Comparison of ENCODE assay signal across 16 cellular contexts in the genomic region with DNA sequence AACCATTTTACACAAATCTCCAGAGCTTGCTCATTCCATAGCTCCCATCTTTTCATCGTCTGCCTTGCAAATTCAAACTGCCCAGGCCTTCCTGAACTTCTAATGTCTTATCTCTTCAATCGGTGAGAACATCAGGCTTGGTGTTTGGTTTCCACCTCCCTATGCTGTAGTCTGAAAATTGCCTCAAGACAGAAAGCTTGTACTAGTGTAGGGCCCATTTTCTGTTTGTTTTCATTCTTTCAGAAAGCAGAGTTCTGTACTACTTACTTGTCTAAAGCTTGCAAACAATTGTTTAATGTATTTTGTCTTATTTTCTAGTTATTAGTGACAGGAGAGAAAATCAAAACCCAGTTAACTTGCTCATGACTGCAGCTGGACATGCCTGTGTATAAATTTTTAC. TPM values are rescaled to one million over a fixed set of nuclear protein-coding genes. Genes with fewer than 3 reads are reported as not detected.
A peak's percentile ranks its signal among the peaks of the same experiment; 100 is the strongest.
DNase-seq lines count a peak whose midpoint lies in the region; ATAC-seq and TF ChIP-seq lines count a peak whose summit lies in the region.
"Had no signal": no experiment of that assay in that cellular context is flagged by ENCODE, and none has a peak within 500 bp of the region (broad histone marks: within the 10 kb centered on the region; RNA-seq: fewer than 3 reads in every experiment).

No MANE protein-coding gene starts in this region.

- no peak for TF ChIP-seq CTCF in BJ (IDR thresholded peaks at IDR 0.05; ENCODE audit: insufficient read depth, low read depth, low read length)
- TF ChIP-seq CTCF in HEK293 (tag by site-specific recombination; IDR thresholded peaks at IDR 0.05), result no peak
- no peak for TF ChIP-seq CTCF in parathyroid adenoma (IDR thresholded peaks at IDR 0.05)
- no peak for TF ChIP-seq CTCF in PC-3 (conservative IDR thresholded peaks at IDR 0.05; ENCODE audit: low read depth, low read length)

- H3K27ac ChIP-seq in HEK293 (ENCODE audit: extremely low read depth, low read depth, low read length) (peak overlapping the region; percentile 4; the same call in 1 of the 2 replicates), parathyroid adenoma (peak overlapping the region; percentile 53), PC-3 (ENCODE audit: low read length) (no peak overlapping the region)
- H3K27ac ChIP-seq: SJSA1 had no signal

- H3K9me2 ChIP-seq in PC-3 (replicated peaks; ENCODE audit: low read length), result no peaks in the 10 kb centered on the region

- no peaks in the 10 kb centered on the region for H3K9me3 Mint-ChIP-seq in activated naive CD8-positive, alpha-beta T cell treated with anti-CD3 and anti-CD28 coated beads, Interleukin-2, amount 50 U/mL, for 24 hours

- H3K27me3 ChIP-seq in BJ (ENCODE audit: control insufficient read depth, insufficient read depth, low read length) (no peaks in the 10 kb centered on the region), adipocyte (replicated peaks; ENCODE audit: control insufficient read depth, insufficient read depth, low read length) (no peaks in the 10 kb centered on the region), parathyroid adenoma (ENCODE audit: control insufficient read depth, insufficient read depth, low read length) (no peaks in the 10 kb centered on the region), PC-3 (ENCODE audit: low read length) (no peaks in the 10 kb centered on the region)
- H3K27me3 ChIP-seq: SJSA1 had no signal

- no peak overlapping the region for H2AFZ ChIP-seq in parathyroid adenoma
- no peak overlapping the region for H2AFZ ChIP-seq in PC-3 (ENCODE audit: low read length)

- intact Hi-C loops in PC-3 (cut with micrococcal nuclease), result no loop called here

- H3K4me3 ChIP-seq in BJ (ENCODE audit: low read depth, low read length) (no peak overlapping the region), HEK293 (ENCODE audit: low read depth, low read length) (no peak overlapping the region), adipocyte (ENCODE audit: low read length) (no peak overlapping the region), parathyroid adenoma (ENCODE audit: low read depth, low read length) (no peak overlapping the region), PC-3 (ENCODE audit: low read length) (no peak overlapping the region)
- H3K4me3 ChIP-seq: SJSA1 had no signal

- H3K4me2 ChIP-seq in parathyroid adenoma (ENCODE audit: low read length) (peak overlapping the region; percentile 2), PC-3 (ENCODE audit: low read length) (no peak overlapping the region)

- no peak overlapping the region for H3K9ac ChIP-seq in adipocyte (ENCODE audit: low read length)
- no peak overlapping the region for H3K9ac ChIP-seq in parathyroid adenoma
- no peak overlapping the region for H3K9ac ChIP-seq in PC-3 (ENCODE audit: low read length)

- H3K36me3 Mint-ChIP-seq in activated naive CD8-positive, alpha-beta T cell treated with anti-CD3 and anti-CD28 coated beads, Interleukin-2, amount 50 U/mL, for 24 hours (ENCODE audit: low read depth), result peaks cover 10% of the 10 kb centered on the region

- no peaks in the 10 kb centered on the region for H4K20me1 ChIP-seq in PC-3 (ENCODE audit: low read length)

- POLR2A ChIA-PET in BJ (lab: Charles Lee) (no interaction called here), HEK293 (lab: Yijun Ruan, JAX) (no interaction called here), PC-3 (lab: Charles Lee; ENCODE audit: unreplicated experiment) (no interaction called here)

- H3K4me1 Mint-ChIP-seq in activated naive CD8-positive, alpha-beta T cell treated with anti-CD3 and anti-CD28 coated beads, Interleukin-2, amount 50 U/mL, for 24 hours, result no peaks in the 10 kb centered on the region

- H3K4me1 ChIP-seq in HEK293 (ENCODE audit: control insufficient read depth, insufficient read depth, low read length) (peaks cover 6% of the 10 kb centered on the region; the same call in 1 of the 2 replicates), adipocyte (ENCODE audit: control insufficient read depth, insufficient read depth, low read length) (no peaks in the 10 kb centered on the region), parathyroid adenoma (no peaks in the 10 kb centered on the region), PC-3 (ENCODE audit: insufficient read depth, low read length) (no peaks in the 10 kb centered on the region)
- H3K4me1 ChIP-seq: SJSA1 had no signal

- no peaks in the 10 kb centered on the region for H3K79me2 ChIP-seq in parathyroid adenoma
- no peaks in the 10 kb centered on the region for H3K79me2 ChIP-seq in PC-3 (ENCODE audit: low read length)

- no peak for ATAC-seq in activated naive CD8-positive, alpha-beta T cell treated with anti-CD3 and anti-CD28 coated beads, Interleukin-2, amount 50 U/mL, for 24 hours
- ATAC-seq in PC-3, result no peak
- no peak for ATAC-seq in HG03039 (IDR thresholded peaks at IDR 0.05; ENCODE audit: unreplicated experiment)

- no peaks in the 10 kb centered on the region for H3K27me3 Mint-ChIP-seq in activated naive CD8-positive, alpha-beta T cell treated with anti-CD3 and anti-CD28 coated beads, Interleukin-2, amount 50 U/mL, for 24 hours
- H3K27me3 Mint-ChIP-seq: CD4-positive, CD25-positive, alpha-beta regulatory T cell had no signal

- no peaks in the 10 kb centered on the region for H3F3A ChIP-seq in PC-3 (ENCODE audit: low read length, unreplicated experiment)

- no TSS peak for BruUV-seq in PC-3 (replicated peaks; lab: Mats Ljungman, UMichigan)

- H3K4me3 Mint-ChIP-seq in activated naive CD8-positive, alpha-beta T cell treated with anti-CD3 and anti-CD28 coated beads, Interleukin-2, amount 50 U/mL, for 24 hours, result no peak overlapping the region
- H3K4me3 Mint-ChIP-seq: CD4-positive, CD25-positive, alpha-beta regulatory T cell had no signal

- H3K27ac Mint-ChIP-seq in activated naive CD8-positive, alpha-beta T cell treated with anti-CD3 and anti-CD28 coated beads, Interleukin-2, amount 50 U/mL, for 24 hours, result no peak overlapping the region
- H3K27ac Mint-ChIP-seq: CD4-positive, CD25-positive, alpha-beta regulatory T cell had no signal

- CTCF ChIA-PET in BJ (lab: Yijun Ruan, JAX), result no interaction called here
- CTCF ChIA-PET in HEK293 (lab: Yijun Ruan, JAX), result no interaction called here
- CTCF ChIA-PET in PC-3 (lab: Charles Lee), result no interaction called here

- H3K9me3 ChIP-seq in HEK293 (ENCODE audit: control insufficient read depth, insufficient read depth, low read depth, low read length) (no peaks in the 10 kb centered on the region), adipocyte (ENCODE audit: control insufficient read depth, low read length) (no peaks in the 10 kb centered on the region), parathyroid adenoma (ENCODE audit: control insufficient read depth, low read length) (no peaks in the 10 kb centered on the region), PC-3 (ENCODE audit: low read length) (no peaks in the 10 kb centered on the region)
- H3K9me3 ChIP-seq: SJSA1 had no signal

- peak; percentile 4 for DNase-seq in BJ (ENCODE audit: low read depth)
- DNase-seq in adipocyte (ENCODE audit: low read depth), result peak; percentile 35
- DNase-seq in activated naive CD8-positive, alpha-beta T cell treated with anti-CD3 and anti-CD28 coated beads, Interleukin-2, amount 50 U/mL, for 24 hours, result no peak
- no peak for DNase-seq in PC-3
- DNase-seq: AML-193; Calu3; CD4-positive, CD25-positive, alpha-beta regulatory T cell; DMS79 treated with DMSO at 0.1 percent for 48 hours; KBM-7; NCI-H187 treated with DMSO at 0.1 percent for 48 hours; NCI-H510A; RPMI8226 had no signal

- no peaks in the 10 kb centered on the region for H3K36me3 ChIP-seq in BJ (ENCODE audit: control insufficient read depth, insufficient read depth, low read length)
- peaks cover 4 to 13% of the 10 kb centered on the region in 2 experiments; a peak in 2 of 3 replicates for H3K36me3 ChIP-seq in HEK293 (ENCODE audit: control insufficient read depth in 2 of 2, insufficient read depth in 1 of 2, low read length in 2 of 2)
- no peaks in the 10 kb centered on the region for H3K36me3 ChIP-seq in adipocyte (ENCODE audit: control insufficient read depth, insufficient read depth, low read length, severe bottlenecking)
- no peaks in the 10 kb centered on the region for H3K36me3 ChIP-seq in parathyroid adenoma (ENCODE audit: control insufficient read depth, insufficient read depth, low read length)
- H3K36me3 ChIP-seq in PC-3 (ENCODE audit: low read depth, low read length), result no peaks in the 10 kb centered on the region
- H3K36me3 ChIP-seq: SJSA1 had no signal

TF ChIP-seq in HEK293, 187 proteins besides CTCF, POLR2A, EP300 and RAD21 (continues in another document):
- TF ChIP-seq PRDM1 (tag by site-specific recombination; IDR thresholded peaks at IDR 0.05) (no peak), ZNF837 (tag by site-specific recombination; IDR thresholded peaks at IDR 0.05) (no peak), ZNF366 (tag by site-specific recombination; conservative IDR thresholded peaks at IDR 0.05) (peak; percentile 43; the same call in 1 of the 2 replicates)
- TF ChIP-seq, protein P1, sequence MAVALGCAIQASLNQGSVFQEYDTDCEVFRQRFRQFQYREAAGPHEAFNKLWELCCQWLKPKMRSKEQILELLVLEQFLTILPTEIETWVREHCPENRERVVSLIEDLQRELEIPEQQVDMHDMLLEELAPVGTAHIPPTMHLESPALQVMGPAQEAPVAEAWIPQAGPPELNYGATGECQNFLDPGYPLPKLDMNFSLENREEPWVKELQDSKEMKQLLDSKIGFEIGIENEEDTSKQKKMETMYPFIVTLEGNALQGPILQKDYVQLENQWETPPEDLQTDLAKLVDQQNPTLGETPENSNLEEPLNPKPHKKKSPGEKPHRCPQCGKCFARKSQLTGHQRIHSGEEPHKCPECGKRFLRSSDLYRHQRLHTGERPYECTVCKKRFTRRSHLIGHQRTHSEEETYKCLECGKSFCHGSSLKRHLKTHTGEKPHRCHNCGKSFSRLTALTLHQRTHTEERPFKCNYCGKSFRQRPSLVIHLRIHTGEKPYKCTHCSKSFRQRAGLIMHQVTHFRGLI (tag by site-specific recombination; IDR thresholded peaks at IDR 0.05), result no peak
- TF ChIP-seq, protein P2, sequence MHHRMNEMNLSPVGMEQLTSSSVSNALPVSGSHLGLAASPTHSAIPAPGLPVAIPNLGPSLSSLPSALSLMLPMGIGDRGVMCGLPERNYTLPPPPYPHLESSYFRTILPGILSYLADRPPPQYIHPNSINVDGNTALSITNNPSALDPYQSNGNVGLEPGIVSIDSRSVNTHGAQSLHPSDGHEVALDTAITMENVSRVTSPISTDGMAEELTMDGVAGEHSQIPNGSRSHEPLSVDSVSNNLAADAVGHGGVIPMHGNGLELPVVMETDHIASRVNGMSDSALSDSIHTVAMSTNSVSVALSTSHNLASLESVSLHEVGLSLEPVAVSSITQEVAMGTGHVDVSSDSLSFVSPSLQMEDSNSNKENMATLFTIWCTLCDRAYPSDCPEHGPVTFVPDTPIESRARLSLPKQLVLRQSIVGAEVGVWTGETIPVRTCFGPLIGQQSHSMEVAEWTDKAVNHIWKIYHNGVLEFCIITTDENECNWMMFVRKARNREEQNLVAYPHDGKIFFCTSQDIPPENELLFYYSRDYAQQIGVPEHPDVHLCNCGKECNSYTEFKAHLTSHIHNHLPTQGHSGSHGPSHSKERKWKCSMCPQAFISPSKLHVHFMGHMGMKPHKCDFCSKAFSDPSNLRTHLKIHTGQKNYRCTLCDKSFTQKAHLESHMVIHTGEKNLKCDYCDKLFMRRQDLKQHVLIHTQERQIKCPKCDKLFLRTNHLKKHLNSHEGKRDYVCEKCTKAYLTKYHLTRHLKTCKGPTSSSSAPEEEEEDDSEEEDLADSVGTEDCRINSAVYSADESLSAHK (tag by site-specific recombination; IDR thresholded peaks at IDR 0.05), result no peak

RNA-seq across cellular contexts. Expression of a gene that starts 16.8 kb away (rescaled TPM):
- not detected in 2 replicates for polyA plus RNA-seq in BJ (2011; rRNA removed)
- not detected in 2 replicates for polyA minus RNA-seq in BJ (2011; rRNA and poly(A)+ RNA removed)
- total RNA-seq in PC-3 (2014; rRNA removed), result 5.0 TPM in 2 replicates
- total RNA-seq: SJSA1 had no signal

Comparison
In these comparisons a context has a peak if more than half of its experiments do, and no peak if none do; other contexts are left out.
1. DNase-seq: peak in BJ (single experiment) and adipocyte (single experiment); none in activated naive CD8-positive, alpha-beta T cell treated with anti-CD3 and anti-CD28 coated beads, Interleukin-2, amount 50 U/mL, for 24 hours (single experiment) and PC-3 (single experiment).